14 cellular contexts compared by ENCODE assay signal in genomic region chr3:69718832-69719231, GRCh38. TPM values are rescaled to one million over a fixed set of nuclear protein-coding genes. Genes with fewer than 3 reads are reported as not detected.
"Had no signal": no experiment of that assay in that cellular context is flagged by ENCODE, and none has a peak within 500 bp of the region (broad histone marks: within the 10 kb centered on the region; RNA-seq: fewer than 3 reads in every experiment).

No MANE protein-coding gene starts in this region.

- H3K36me3 Mint-ChIP-seq: activated CD8-positive, alpha-beta memory T cell treated with anti-CD3 and anti-CD28 coated beads, Interleukin-2, amount 10 ng/mL, durations not matched to agents 7 days and 5 days; activated naive CD8-positive, alpha-beta T cell had no signal

- ATAC-seq: activated CD4-positive, CD25-positive, alpha-beta regulatory T cell treated with anti-CD3 and anti-CD28 coated beads, Interleukin-2, amount 50 U/mL, for 24 hours; activated CD8-positive, alpha-beta memory T cell treated with anti-CD3 and anti-CD28 coated beads, Interleukin-2, amount 10 ng/mL, durations not matched to agents 7 days and 5 days; activated T-cell treated with anti-CD3 and anti-CD28 coated beads, Interleukin-2, amount 50 U/mL, for 4 hours; esophagus mucosa; left lobe of liver had no signal

- H3K9me3 ChIP-seq: stomach, thoracic aorta had no signal

- H3K4me1 ChIP-seq: stomach had no signal

- H3K9me3 Mint-ChIP-seq: activated T-cell treated with anti-CD3 and anti-CD28 coated beads, Interleukin-2, amount 50 U/mL, for 4 hours; nephron progenitor cell; T-helper 2 cell treated with Interferon-gamma antibody and Interleukin-4, amounts not matched to agents 5 μg/mL and 100 μg/mL, for 36 hours had no signal

- DNase-seq: activated CD4-positive, alpha-beta T cell treated with anti-CD3 and anti-CD28 coated beads, Interleukin-2, amount 50 U/mL, for 4 hours; activated CD8-positive, alpha-beta memory T cell treated with anti-CD3 and anti-CD28 coated beads, Interleukin-2, amount 10 ng/mL, durations not matched to agents 7 days and 5 days; activated effector memory CD4-positive, alpha-beta T cell treated with anti-CD3 and anti-CD28 coated beads, Interleukin-2, amount 50 U/mL, for 16 hours; activated T-cell treated with anti-CD3 and anti-CD28 coated beads, Interleukin-2, amount 50 U/mL, for 4 hours; amygdala; glutamatergic neuron; nephron progenitor cell; stomach had no signal

- H3K4me1 Mint-ChIP-seq: activated CD8-positive, alpha-beta memory T cell treated with anti-CD3 and anti-CD28 coated beads, Interleukin-2, amount 10 ng/mL, durations not matched to agents 7 days and 5 days; nephron progenitor cell had no signal

- H3K4me3 Mint-ChIP-seq: activated CD8-positive, alpha-beta memory T cell treated with anti-CD3 and anti-CD28 coated beads, Interleukin-2, amount 10 ng/mL, durations not matched to agents 7 days and 5 days; activated naive CD8-positive, alpha-beta T cell; activated T-cell treated with anti-CD3 and anti-CD28 coated beads, Interleukin-2, amount 50 U/mL, for 4 hours; nephron progenitor cell; T-helper 2 cell treated with Interferon-gamma antibody and Interleukin-4, amounts not matched to agents 5 μg/mL and 100 μg/mL, for 36 hours had no signal

- H3K27me3 Mint-ChIP-seq: activated CD8-positive, alpha-beta memory T cell treated with anti-CD3 and anti-CD28 coated beads, Interleukin-2, amount 10 ng/mL, durations not matched to agents 7 days and 5 days; activated naive CD8-positive, alpha-beta T cell had no signal

- H3K36me3 ChIP-seq: stomach, thoracic aorta had no signal

- H3K4me3 ChIP-seq: stomach, thoracic aorta had no signal

- H3K27ac Mint-ChIP-seq: activated CD8-positive, alpha-beta memory T cell treated with anti-CD3 and anti-CD28 coated beads, Interleukin-2, amount 10 ng/mL, durations not matched to agents 7 days and 5 days; activated naive CD8-positive, alpha-beta T cell; nephron progenitor cell; T-helper 2 cell treated with Interferon-gamma antibody and Interleukin-4, amounts not matched to agents 5 μg/mL and 100 μg/mL, for 36 hours had no signal

- H3K27ac ChIP-seq: stomach, thoracic aorta had no signal

- H3K27me3 ChIP-seq: stomach had no signal

RNA-seq across cellular contexts. Expression of gene MITF, which starts 20.4 kb away (rescaled TPM):
- total RNA-seq: activated CD8-positive, alpha-beta memory T cell treated with anti-CD3 and anti-CD28 coated beads, Interleukin-2, amount 10 ng/mL, durations not matched to agents 7 days and 5 days had no signal
